In genomic region chr4:180542445-180543100, GRCh38 we compare ENCODE assay signal across 14 cellular contexts.
A peak's percentile ranks its signal among the peaks of the same experiment; 100 is the strongest.
DNase-seq lines count a peak whose midpoint lies in the region; ATAC-seq, FAIRE-seq and TF ChIP-seq lines count a peak whose summit lies in the region.
"Had no signal": no experiment of that assay in that cellular context is flagged by ENCODE, and none has a peak within 500 bp of the region (broad histone marks: within the 10 kb centered on the region; RNA-seq: fewer than 3 reads in every experiment).

No MANE protein-coding gene starts in this region.

- no peak overlapping the region for H2AFZ ChIP-seq in astrocyte (ENCODE audit: low read depth, low read length)

- FAIRE-seq in H54 (lab: Jason Lieb, UNC) = peak; percentile 73
- FAIRE-seq in astrocyte (lab: Jason Lieb, UNC) = no peak

- peak; percentile 2 for DNase-seq in H54 (ENCODE audit: insufficient read length, low spot score)
- DNase-seq in NCI-H2029 treated with DMSO at 0.1 percent for 48 hours (lab: John Stamatoyannopoulos, UW) = peak; percentile 12
- peak; percentile 98 for DNase-seq in astrocyte (ENCODE audit: low read depth)
- peak; percentile 73 for DNase-seq in kidney tubule cell (ENCODE audit: low spot score)
- no peak for DNase-seq in C1 segment of cervical spinal cord (lab: John Stamatoyannopoulos, UW)
- no peak for DNase-seq in chondrocyte (ENCODE audit: low spot score)
- DNase-seq in OCI-M2 (lab: John Stamatoyannopoulos, UW; ENCODE audit: unreplicated experiment) = no peak
- DNase-seq: DMS53, hippocampal formation, MM.1S, retina, transverse colon had no signal

- H3K27ac ChIP-seq in astrocyte (ENCODE audit: low read depth, low read length) = peak overlapping the region; percentile 18
- H3K27ac ChIP-seq: coronary artery, transverse colon had no signal

- no peak for ATAC-seq in activated CD4-positive, CD25-positive, alpha-beta regulatory T cell treated with anti-CD3 and anti-CD28 coated beads, Interleukin-2, amount 50 U/mL, for 24 hours

- H3K36me3 Mint-ChIP-seq in astrocyte (ENCODE audit: low read depth, unreplicated experiment) (no peaks in the 10 kb centered on the region), chondrocyte (ENCODE audit: low read depth) (no peaks in the 10 kb centered on the region)

- no peaks in the 10 kb centered on the region for H4K20me1 ChIP-seq in astrocyte (ENCODE audit: insufficient read depth, low read length)

- H3K27ac Mint-ChIP-seq in astrocyte (ENCODE audit: unreplicated experiment) (no peak overlapping the region), chondrocyte (ENCODE audit: unreplicated experiment) (no peak overlapping the region)

- no peaks in the 10 kb centered on the region for H3K9me3 ChIP-seq in astrocyte (ENCODE audit: insufficient read depth, low read depth, low read length)
- H3K9me3 ChIP-seq: transverse colon had no signal

- no peak overlapping the region for H3K4me3 ChIP-seq in astrocyte (ENCODE audit: insufficient read depth, low read depth, low read length)
- H3K4me3 ChIP-seq: coronary artery, transverse colon had no signal

- peaks cover 3% of the 10 kb centered on the region for H3K4me1 ChIP-seq in astrocyte (ENCODE audit: insufficient read depth, low read length)
- H3K4me1 ChIP-seq: transverse colon had no signal

- H3K27me3 Mint-ChIP-seq in astrocyte (ENCODE audit: low read depth, unreplicated experiment) = peaks cover 6% of the 10 kb centered on the region
- peaks cover 6% of the 10 kb centered on the region for H3K27me3 Mint-ChIP-seq in chondrocyte (ENCODE audit: low read depth)

- peaks cover 2% of the 10 kb centered on the region for H3K9me3 Mint-ChIP-seq in astrocyte (ENCODE audit: unreplicated experiment)
- no peaks in the 10 kb centered on the region for H3K9me3 Mint-ChIP-seq in chondrocyte (ENCODE audit: low read depth)

- H3K4me1 Mint-ChIP-seq in astrocyte (ENCODE audit: low read depth, unreplicated experiment) = peaks cover 8% of the 10 kb centered on the region
- H3K4me1 Mint-ChIP-seq in chondrocyte (ENCODE audit: low read depth) = peaks cover 14% of the 10 kb centered on the region

- TF ChIP-seq CTCF in astrocyte (IDR thresholded peaks at IDR 0.05; ENCODE audit: insufficient read depth, low read depth, low read length) (no peak), chondrocyte (IDR thresholded peaks at IDR 0.05) (no peak)

- H3K4me3 Mint-ChIP-seq in astrocyte (ENCODE audit: unreplicated experiment) (no peak overlapping the region), chondrocyte (ENCODE audit: unreplicated experiment) (no peak overlapping the region)

- H3K4me2 ChIP-seq in astrocyte (ENCODE audit: low read length) = peak overlapping the region; percentile 55

- H3K36me3 ChIP-seq in astrocyte (ENCODE audit: insufficient read depth, low read length) = no peaks in the 10 kb centered on the region
- H3K36me3 ChIP-seq: transverse colon had no signal

- no peak overlapping the region for H3K9ac ChIP-seq in astrocyte (ENCODE audit: low read length)

- no peaks in the 10 kb centered on the region for H3K79me2 ChIP-seq in astrocyte (ENCODE audit: insufficient read depth, low read length)

- H3K27me3 ChIP-seq in astrocyte (ENCODE audit: insufficient read depth, low read length) = no peaks in the 10 kb centered on the region
- H3K27me3 ChIP-seq: transverse colon had no signal

- TF ChIP-seq POLR2A in H54 (IDR thresholded peaks at IDR 0.05; ENCODE audit: low read depth, low read length) = no peak

Comparison
In these comparisons a context has a peak if more than half of its experiments do, and no peak if none do; other contexts are left out.
1. DNase-seq: peak in H54 (single experiment), NCI-H2029 treated with DMSO at 0.1 percent for 48 hours (single experiment), astrocyte (single experiment) and kidney tubule cell (single experiment); none in C1 segment of cervical spinal cord (0 of 14), chondrocyte (single experiment) and OCI-M2 (single experiment).